2 cellular contexts compared by ENCODE assay signal in genomic region chr19:16628984-16629691, GRCh38.
TF ChIP-seq lines count a peak whose summit lies in the region.

No MANE protein-coding gene starts in this region.

TF ChIP-seq in SK-N-SH treated with all-trans-retinoic acid at 6 μM for 48 hours, 23 proteins besides CTCF, POLR2A, EP300 and RAD21 (continued from another document):
- TF ChIP-seq PATZ1 (CRISPR knock-in tag; IDR thresholded peaks at IDR 0.05; ENCODE audit: borderline replicate concordance), result no peak
- TF ChIP-seq SNAI2 (CRISPR knock-in tag; IDR thresholded peaks at IDR 0.05), result 0 out of 2 replicates have a peak, but pooled peaks have one; percentile 56
- TF ChIP-seq BACH2 (CRISPR knock-in tag; IDR thresholded peaks at IDR 0.05; ENCODE audit: borderline replicate concordance), result no peak

TF ChIP-seq in H1, 55 proteins besides CTCF, POLR2A, EP300 and RAD21 (continued from another document):
- TF ChIP-seq ASH2L (IDR thresholded peaks at IDR 0.05; ENCODE audit: low read length), result peak; percentile 54
- no peak for TF ChIP-seq FOSL1 (IDR thresholded peaks at IDR 0.05; ENCODE audit: insufficient read depth, low read depth, low read length)
- no peak for TF ChIP-seq SP4 (IDR thresholded peaks at IDR 0.05; ENCODE audit: low read length)
- no peak for TF ChIP-seq TCF12 (IDR thresholded peaks at IDR 0.05; ENCODE audit: low read depth, low read length)
- no peak for TF ChIP-seq JUND (IDR thresholded peaks at IDR 0.05; ENCODE audit: low read length)
- TF ChIP-seq HDAC2 (IDR thresholded peaks at IDR 0.05; ENCODE audit: borderline replicate concordance in 1 of 2, low read depth in 2 of 2, low read length in 2 of 2), result 0 out of 4 replicates have a peak, but pooled peaks of 1 of the 2 experiments have one; percentile 1
- TF ChIP-seq SIN3A (conservative IDR thresholded peaks at IDR 0.05 in 1 of 2, IDR thresholded peaks at IDR 0.05 in 1 of 2; ENCODE audit: low read depth in 1 of 2, low read length in 2 of 2), result peak in 1 of 2 experiments; percentile 51; a peak in 1 of 4 replicates
- no peak for TF ChIP-seq KDM5A (IDR thresholded peaks at IDR 0.05; ENCODE audit: low read length)
